ENCODE assay signal across 8 cellular contexts in genomic region chr2:142877265-142877756, GRCh38. TPM values are rescaled to one million over a fixed set of nuclear protein-coding genes. Genes with fewer than 3 reads are reported as not detected.
DNase-seq lines count a peak whose midpoint lies in the region; ATAC-seq and TF ChIP-seq lines count a peak whose summit lies in the region.

Gene KYNU, plus strand, starts transcription at chr2:142877664. Its CDS starts 7,704 bp downstream, at chr2:142885368.

- DNase-seq in Caki2 (ENCODE audit: low read depth), result peak; percentile 76
- DNase-seq in esophagus muscularis mucosa (ENCODE audit: extremely low spot score), result no peak
- DNase-seq in natural killer cell, result no peak
- no peak for DNase-seq in A172 (ENCODE audit: low spot score)
- no peak for DNase-seq in activated T-helper 2 cell treated with anti-CD3 and anti-CD28 coated beads, Interferon-gamma antibody, Interleukin-2, Interleukin-4, amounts not matched to agents 10 μg/mL and 5 μg/mL and 100 μg/mL, durations not matched to agents 14 hours and 24 hours and 36 hours (ENCODE audit: low spot score)
- DNase-seq in DMS 273 treated with DMSO at 0.1 percent for 48 hours (lab: John Stamatoyannopoulos, UW), result no peak

- H3K27me3 ChIP-seq in esophagus muscularis mucosa, result no peaks in the 10 kb centered on the region

- peak within 1 kb of the TSS in 1 of 4 donors; percentile 9 for H3K27ac ChIP-seq in esophagus muscularis mucosa (replicated peaks in 1 of 4)

- TF ChIP-seq CTCF in esophagus muscularis mucosa (IDR thresholded peaks at IDR 0.05) (no peak), natural killer cell (IDR thresholded peaks at IDR 0.05) (no peak)

- no peaks in the 10 kb centered on the region for H3K4me1 Mint-ChIP-seq in natural killer cell
- no peaks in the 10 kb centered on the region for H3K4me1 Mint-ChIP-seq in activated T-helper 2 cell treated with anti-CD3 and anti-CD28 coated beads, Interferon-gamma antibody, Interleukin-2, Interleukin-4, amounts not matched to agents 10 μg/mL and 5 μg/mL and 100 μg/mL, durations not matched to agents 14 hours and 24 hours and 36 hours (ENCODE audit: low read depth)

- no peak within 1 kb of the TSS for H3K27ac Mint-ChIP-seq in natural killer cell
- no peak within 1 kb of the TSS for H3K27ac Mint-ChIP-seq in activated T-helper 2 cell treated with anti-CD3 and anti-CD28 coated beads, Interferon-gamma antibody, Interleukin-2, Interleukin-4, amounts not matched to agents 10 μg/mL and 5 μg/mL and 100 μg/mL, durations not matched to agents 14 hours and 24 hours and 36 hours

- H3K4me3 ChIP-seq in esophagus muscularis mucosa, result peak within 1 kb of the TSS in 3 of 4 donors; percentile 15 to 19 (median 16)

- in situ Hi-C loops in Caki2 (cut with HindIII; ENCODE audit: low pct_unique_long_range_greater_than_20kb, low sequenced_read_pairs), result no loop called here

- no peak within 1 kb of the TSS for H3K4me3 Mint-ChIP-seq in natural killer cell
- H3K4me3 Mint-ChIP-seq in activated T-helper 2 cell treated with anti-CD3 and anti-CD28 coated beads, Interferon-gamma antibody, Interleukin-2, Interleukin-4, amounts not matched to agents 10 μg/mL and 5 μg/mL and 100 μg/mL, durations not matched to agents 14 hours and 24 hours and 36 hours (ENCODE audit: low read depth), result no peak within 1 kb of the TSS

- 78% methylated on average over 2 of the region's 2 CpGs for WGBS in esophagus muscularis mucosa

- H3K9me3 Mint-ChIP-seq in natural killer cell, result peaks cover 0 to 2% of the 10 kb centered on the region in 2 donors
- H3K9me3 Mint-ChIP-seq in activated T-helper 2 cell treated with anti-CD3 and anti-CD28 coated beads, Interferon-gamma antibody, Interleukin-2, Interleukin-4, amounts not matched to agents 10 μg/mL and 5 μg/mL and 100 μg/mL, durations not matched to agents 14 hours and 24 hours and 36 hours, result no peaks in the 10 kb centered on the region

- H3K36me3 Mint-ChIP-seq in natural killer cell, result no peaks in the 10 kb centered on the region
- H3K36me3 Mint-ChIP-seq in activated T-helper 2 cell treated with anti-CD3 and anti-CD28 coated beads, Interferon-gamma antibody, Interleukin-2, Interleukin-4, amounts not matched to agents 10 μg/mL and 5 μg/mL and 100 μg/mL, durations not matched to agents 14 hours and 24 hours and 36 hours (ENCODE audit: low read depth), result no peaks in the 10 kb centered on the region

- H3K4me1 ChIP-seq in esophagus muscularis mucosa, result no peaks in the 10 kb centered on the region

- ATAC-seq in GM21390 (IDR thresholded peaks at IDR 0.05; ENCODE audit: unreplicated experiment) (peak; percentile 53), HG03565 (IDR thresholded peaks at IDR 0.05; ENCODE audit: unreplicated experiment) (peak; percentile 51), natural killer cell (no peak)

- H3K27me3 Mint-ChIP-seq in natural killer cell (ENCODE audit: low read depth in 2 of 2), result no peaks in the 10 kb centered on the region
- H3K27me3 Mint-ChIP-seq in activated T-helper 2 cell treated with anti-CD3 and anti-CD28 coated beads, Interferon-gamma antibody, Interleukin-2, Interleukin-4, amounts not matched to agents 10 μg/mL and 5 μg/mL and 100 μg/mL, durations not matched to agents 14 hours and 24 hours and 36 hours (ENCODE audit: low read depth), result no peaks in the 10 kb centered on the region

- no peaks in the 10 kb centered on the region for H3K9me3 ChIP-seq in esophagus muscularis mucosa

- TF ChIP-seq EP300 in esophagus muscularis mucosa (IDR thresholded peaks at IDR 0.05), result no peak

- no peak for TF ChIP-seq POLR2A in esophagus muscularis mucosa (IDR thresholded peaks at IDR 0.05; ENCODE audit: low read depth)

- no peaks in the 10 kb centered on the region for H3K36me3 ChIP-seq in esophagus muscularis mucosa

- intact Hi-C loops in esophagus muscularis mucosa (cut with DNase I) (no loop called here), natural killer cell (cut with micrococcal nuclease) (no loop called here)
- intact Hi-C loops in activated T-helper 2 cell treated with anti-CD3 and anti-CD28 coated beads, Interferon-gamma antibody, Interleukin-2, Interleukin-4, amounts not matched to agents 10 μg/mL and 5 μg/mL and 100 μg/mL, durations not matched to agents 14 hours and 24 hours and 36 hours (cut with micrococcal nuclease), result no loop called here

RNA-seq across cellular contexts. Expression of gene KYNU, which starts in this region (rescaled TPM):
- 132 and 187 TPM in 2 replicates for total RNA-seq in Caki2 (2014; rRNA removed; shearing (Covaris generic); ENCODE audit: low replicate concordance)
- total RNA-seq in esophagus muscularis mucosa (1 to 10 TPM; 1.2 to 9.4 (median 3.9) TPM), natural killer cell (1 to 10 TPM in 2 of 3 donors, under 1 TPM in 1; 0.82 to 3.6 (median 3.3) TPM)
- 1.4 and 3.9 TPM in 2 replicates for total RNA-seq in A172 (2014; rRNA removed; shearing (Covaris generic))
- total RNA-seq in activated T-helper 2 cell treated with anti-CD3 and anti-CD28 coated beads, Interferon-gamma antibody, Interleukin-2, Interleukin-4, amounts not matched to agents 10 μg/mL and 5 μg/mL and 100 μg/mL, durations not matched to agents 14 hours and 24 hours and 36 hours, result 0.11 TPM in 1 of 2 replicates, not detected in the other

Comparison
In these comparisons a context has a peak if more than half of its experiments do, and no peak if none do; other contexts are left out.
1. RNA of gene KYNU (total RNA-seq): 132 to 187 TPM in Caki2; 1.2 to 9.4 TPM in esophagus muscularis mucosa, 1.4 to 3.9 TPM in A172, 0.82 to 3.6 TPM in natural killer cell and 0.11 TPM in activated T-helper 2 cell treated with anti-CD3 and anti-CD28 coated beads, Interferon-gamma antibody, Interleukin-2, Interleukin-4, amounts not matched to agents 10 μg/mL and 5 μg/mL and 100 μg/mL, durations not matched to agents 14 hours and 24 hours and 36 hours; every median in the first group is over 10 times any median in the second.
2. ATAC-seq: peak in GM21390 (single experiment) and HG03565 (single experiment); none in natural killer cell (0 of 3).